ENCODE assay signal across 20 cellular contexts in the genomic region with DNA sequence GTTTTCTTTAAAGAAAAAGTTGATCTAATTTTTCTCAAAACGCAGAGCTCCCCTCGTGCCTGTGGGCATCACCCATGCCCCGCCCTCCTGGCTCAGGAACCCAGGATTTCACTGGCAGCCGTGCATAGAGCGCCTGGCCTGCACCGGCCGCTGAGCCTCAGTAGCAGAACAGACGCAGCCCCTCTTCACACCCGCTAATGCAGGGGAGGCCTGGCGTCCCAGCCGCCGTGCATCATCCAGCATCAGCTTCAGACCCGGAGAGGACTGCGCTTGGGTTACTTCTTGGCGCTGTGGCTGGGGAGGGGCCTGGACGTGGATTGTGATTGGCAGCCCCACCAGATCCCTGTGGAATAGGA. TPM values are rescaled to one million over a fixed set of nuclear protein-coding genes. Genes with fewer than 3 reads are reported as not detected.
DNase-seq lines count a peak whose midpoint lies in the region; ATAC-seq and TF ChIP-seq lines count a peak whose summit lies in the region.
"Had no signal": no experiment of that assay in that cellular context is flagged by ENCODE, and none has a peak within 500 bp of the region (broad histone marks: within the 10 kb centered on the region; RNA-seq: fewer than 3 reads in every experiment).

No MANE protein-coding gene starts in this region.

- DNase-seq in natural killer cell, result no peak
- DNase-seq in natural killer cell treated with Interleukin-12 subunit alpha and Interleukin-12 subunit beta and Interleukin-15 and Interleukin-18, amount 100 ng/mL, for 72 hours (ENCODE audit: low spot score), result no peak
- DNase-seq in central memory CD8-positive, alpha-beta T cell (ENCODE audit: low spot score in 2 of 2), result no peak
- peak in 3 of 5 donors; percentile 47 to 66 (median 60) for DNase-seq in ovary
- DNase-seq in DMS53 treated with DMSO at 0.1 percent for 48 hours (lab: John Stamatoyannopoulos, UW; ENCODE audit: unreplicated experiment), result no peak
- no peak for DNase-seq in NCI-H526 (lab: John Stamatoyannopoulos, UW)
- DNase-seq: activated CD4-positive, alpha-beta T cell treated with anti-CD3 and anti-CD28 coated beads, Interleukin-2, amount 10 ng/mL, durations not matched to agents 24 days and 14 days; activated effector memory CD4-positive, alpha-beta T cell treated with Interleukin-2 at 50 U/mL for 16 hours; colonic mucosa; DMS79; H9; immature natural killer cell; NCI-H2171 treated with DMSO at 0.1 percent for 48 hours; NCI-H526 treated with DMSO at 0.1 percent for 48 hours; occipital lobe had no signal

- no peaks in the 10 kb centered on the region for H3K36me3 ChIP-seq in ovary

- TF ChIP-seq CTCF in natural killer cell (IDR thresholded peaks at IDR 0.05) (no peak), ovary (IDR thresholded peaks at IDR 0.05) (no peak)

- 49 to 67% (median 54%) methylated on average over 16 of the region's 16 CpGs for WGBS in ovary, 3 donors

- intact Hi-C loops in natural killer cell (cut with micrococcal nuclease), result no loop called here
- intact Hi-C loops in ovary (cut with DNase I), result no loop called here

- H3K27me3 Mint-ChIP-seq in natural killer cell (ENCODE audit: low read depth in 2 of 2), result no peaks in the 10 kb centered on the region
- H3K27me3 Mint-ChIP-seq in natural killer cell treated with Interleukin-12 subunit alpha and Interleukin-12 subunit beta and Interleukin-15 and Interleukin-18, amount 100 ng/mL, for 72 hours, result no peaks in the 10 kb centered on the region
- H3K27me3 Mint-ChIP-seq in central memory CD8-positive, alpha-beta T cell, result no peaks in the 10 kb centered on the region
- H3K27me3 Mint-ChIP-seq: activated CD4-positive, alpha-beta T cell treated with anti-CD3 and anti-CD28 coated beads, Interleukin-2, amount 10 ng/mL, durations not matched to agents 24 days and 14 days; brain; CD4-positive, alpha-beta memory T cell had no signal

- ATAC-seq in natural killer cell, result no peak
- no peak for ATAC-seq in natural killer cell treated with Interleukin-12 subunit alpha and Interleukin-12 subunit beta and Interleukin-15 and Interleukin-18, amount 100 ng/mL, for 72 hours
- ATAC-seq in central memory CD8-positive, alpha-beta T cell (replicated peaks; ENCODE audit: extremely low read depth, poor library complexity, severe bottlenecking), result no peak
- no peak for ATAC-seq in HG02981 (IDR thresholded peaks at IDR 0.05; ENCODE audit: unreplicated experiment)
- ATAC-seq in HG03108 (IDR thresholded peaks at IDR 0.05; ENCODE audit: unreplicated experiment), result no peak
- ATAC-seq: mucosa of descending colon had no signal

- no peaks in the 10 kb centered on the region for H3K27me3 ChIP-seq in ovary
- H3K27me3 ChIP-seq: colonic mucosa had no signal

- H3K27ac ChIP-seq in ovary, result peak overlapping the region in 1 of 2 donors; percentile 48
- H3K27ac ChIP-seq: colonic mucosa had no signal

- peak overlapping the region; percentile 37 for H3K4me3 Mint-ChIP-seq in natural killer cell
- H3K4me3 Mint-ChIP-seq in natural killer cell treated with Interleukin-12 subunit alpha and Interleukin-12 subunit beta and Interleukin-15 and Interleukin-18, amount 100 ng/mL, for 72 hours, result no peak overlapping the region
- H3K4me3 Mint-ChIP-seq in central memory CD8-positive, alpha-beta T cell, result no peak overlapping the region
- H3K4me3 Mint-ChIP-seq: activated CD4-positive, alpha-beta T cell treated with anti-CD3 and anti-CD28 coated beads, Interleukin-2, amount 10 ng/mL, durations not matched to agents 24 days and 14 days; brain; H9 had no signal

- H3K36me3 Mint-ChIP-seq in natural killer cell, result no peaks in the 10 kb centered on the region
- no peaks in the 10 kb centered on the region for H3K36me3 Mint-ChIP-seq in natural killer cell treated with Interleukin-12 subunit alpha and Interleukin-12 subunit beta and Interleukin-15 and Interleukin-18, amount 100 ng/mL, for 72 hours
- H3K36me3 Mint-ChIP-seq in central memory CD8-positive, alpha-beta T cell (ENCODE audit: insufficient read depth), result peaks cover 72% of the 10 kb centered on the region

- no peak for TF ChIP-seq POLR2A in ovary (IDR thresholded peaks at IDR 0.05)

- no peaks in the 10 kb centered on the region for H3K9me3 Mint-ChIP-seq in natural killer cell
- no peaks in the 10 kb centered on the region for H3K9me3 Mint-ChIP-seq in natural killer cell treated with Interleukin-12 subunit alpha and Interleukin-12 subunit beta and Interleukin-15 and Interleukin-18, amount 100 ng/mL, for 72 hours
- H3K9me3 Mint-ChIP-seq in central memory CD8-positive, alpha-beta T cell, result no peaks in the 10 kb centered on the region
- H3K9me3 Mint-ChIP-seq: activated CD4-positive, alpha-beta T cell treated with anti-CD3 and anti-CD28 coated beads, Interleukin-2, amount 10 ng/mL, durations not matched to agents 24 days and 14 days; brain; H9; immature natural killer cell had no signal

- peaks cover 8% of the 10 kb centered on the region for H3K4me1 ChIP-seq in ovary (ENCODE audit: insufficient read depth)
- H3K4me1 ChIP-seq: colonic mucosa had no signal

- no peak overlapping the region for H3K4me3 ChIP-seq in ovary
- H3K4me3 ChIP-seq: colonic mucosa, mucosa of descending colon had no signal

- TF ChIP-seq EP300 in ovary (IDR thresholded peaks at IDR 0.05), result no peak

- H3K27ac Mint-ChIP-seq in natural killer cell, result peak overlapping the region; percentile 42 to 54
- no peak overlapping the region for H3K27ac Mint-ChIP-seq in natural killer cell treated with Interleukin-12 subunit alpha and Interleukin-12 subunit beta and Interleukin-15 and Interleukin-18, amount 100 ng/mL, for 72 hours
- H3K27ac Mint-ChIP-seq in central memory CD8-positive, alpha-beta T cell (ENCODE audit: low read depth), result peak overlapping the region; percentile 94
- H3K27ac Mint-ChIP-seq: activated CD4-positive, alpha-beta T cell treated with anti-CD3 and anti-CD28 coated beads, Interleukin-2, amount 10 ng/mL, durations not matched to agents 24 days and 14 days had no signal

- H3K4me1 Mint-ChIP-seq in natural killer cell, result peaks cover 36 to 76% of the 10 kb centered on the region in 2 donors
- H3K4me1 Mint-ChIP-seq in natural killer cell treated with Interleukin-12 subunit alpha and Interleukin-12 subunit beta and Interleukin-15 and Interleukin-18, amount 100 ng/mL, for 72 hours (ENCODE audit: low read depth in 2 of 2), result peaks cover 25 to 30% of the 10 kb centered on the region in 2 donors
- peaks cover 45% of the 10 kb centered on the region for H3K4me1 Mint-ChIP-seq in central memory CD8-positive, alpha-beta T cell

- no peaks in the 10 kb centered on the region for H3K9me3 ChIP-seq in ovary
- H3K9me3 ChIP-seq: colonic mucosa, mucosa of descending colon had no signal

RNA-seq across cellular contexts. Expression of gene RBM38, which starts 18.1 kb away (rescaled TPM):
- 100 to 1,000 TPM; 217 to 392 (median 264) TPM for total RNA-seq in natural killer cell
- total RNA-seq in natural killer cell treated with Interleukin-12 subunit alpha and Interleukin-12 subunit beta and Interleukin-15 and Interleukin-18, amount 100 ng/mL, for 72 hours, result 10 to 100 TPM; 18.3 to 29.2 TPM
- 10 to 100 TPM; 20.0 to 77.6 (median 39.3) TPM for total RNA-seq in ovary
- 10 to 100 TPM in 1 of 2 donors, 1 to 10 TPM in 1; 6.3 to 36.6 TPM for polyA plus RNA-seq in ovary

RNA-seq across cellular contexts. Expression of gene RAE1, which starts 58.2 kb away (rescaled TPM):
- 10 to 100 TPM; 50.3 to 66.8 (median 52.5) TPM for total RNA-seq in natural killer cell
- 10 to 100 TPM; 43.6 to 86.0 TPM for total RNA-seq in natural killer cell treated with Interleukin-12 subunit alpha and Interleukin-12 subunit beta and Interleukin-15 and Interleukin-18, amount 100 ng/mL, for 72 hours
- total RNA-seq in ovary, result 10 to 100 TPM; 13.9 to 24.0 (median 19.0) TPM
- polyA plus RNA-seq in ovary, result 10 to 100 TPM; 20.4 to 46.1 TPM

Comparison
In these comparisons a context has a peak if more than half of its experiments do, and no peak if none do; other contexts are left out.
1. H3K27ac Mint-ChIP-seq: peak in natural killer cell (2 of 2) and central memory CD8-positive, alpha-beta T cell (single experiment); none in natural killer cell treated with Interleukin-12 subunit alpha and Interleukin-12 subunit beta and Interleukin-15 and Interleukin-18, amount 100 ng/mL, for 72 hours (0 of 2).
2. DNase-seq: peak in ovary (3 of 5); none in natural killer cell (single experiment), natural killer cell treated with Interleukin-12 subunit alpha and Interleukin-12 subunit beta and Interleukin-15 and Interleukin-18, amount 100 ng/mL, for 72 hours (single experiment), central memory CD8-positive, alpha-beta T cell (0 of 2), DMS53 treated with DMSO at 0.1 percent for 48 hours (single experiment) and NCI-H526 (0 of 2).